Comparison of ENCODE assay signal across 16 cellular contexts in the genomic region with DNA sequence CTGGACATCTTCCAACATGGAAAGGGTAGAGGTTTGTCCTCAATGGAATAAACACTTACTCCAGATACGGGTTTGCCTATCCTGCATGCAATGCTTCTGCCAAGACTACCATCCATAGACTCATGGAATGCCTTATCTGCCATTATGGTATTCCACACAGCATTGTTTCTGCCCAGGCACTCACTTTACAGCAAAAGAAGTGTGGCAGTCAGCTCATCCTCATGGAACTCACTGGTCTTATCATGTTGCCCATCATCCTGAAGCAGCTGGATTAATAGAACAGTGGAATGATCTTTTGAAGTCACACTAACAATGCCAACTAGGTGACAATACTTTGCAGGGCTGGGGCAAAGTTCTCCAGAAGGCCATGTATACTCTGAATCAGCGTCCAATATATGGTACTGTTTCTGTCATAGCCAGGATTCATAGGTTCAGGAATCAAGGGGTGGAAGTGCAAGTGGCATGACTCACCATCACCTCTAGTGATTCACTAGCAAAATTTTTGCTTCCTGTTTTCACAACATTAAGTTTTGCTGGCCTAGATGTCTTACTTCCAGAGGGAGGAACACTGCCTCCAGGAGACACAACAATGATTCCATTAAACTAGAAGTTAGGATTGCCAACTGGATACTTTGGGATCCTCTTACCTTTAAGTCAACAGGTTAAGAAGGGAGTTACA.
DNase-seq lines count a peak whose midpoint lies in the region; ATAC-seq and TF ChIP-seq lines count a peak whose summit lies in the region.
"Had no signal": no experiment of that assay in that cellular context is flagged by ENCODE, and none has a peak within 500 bp of the region (broad histone marks: within the 10 kb centered on the region; RNA-seq: fewer than 3 reads in every experiment).

No MANE protein-coding gene starts in this region.

- TF ChIP-seq CTCF in AG10803 (conservative IDR thresholded peaks at IDR 0.05; ENCODE audit: low read length) (no peak), colonic mucosa (IDR thresholded peaks at IDR 0.05) (no peak)

- no peaks in the 10 kb centered on the region for H3K9me3 ChIP-seq in colonic mucosa
- H3K9me3 ChIP-seq: ovary had no signal

- H3K27me3 ChIP-seq in colonic mucosa, result no peaks in the 10 kb centered on the region
- H3K27me3 ChIP-seq: ovary had no signal

- intact Hi-C loops in colonic mucosa (cut with DNase I), result no loop called here

- no peak overlapping the region for H3K4me3 ChIP-seq in AG10803 (ENCODE audit: low read length)
- no peak overlapping the region for H3K4me3 ChIP-seq in colonic mucosa
- H3K4me3 ChIP-seq: coronary artery, ovary had no signal

- H3K9ac ChIP-seq in colonic mucosa (ENCODE audit: low read depth in 2 of 2, low read length in 2 of 2), result no peak overlapping the region

- peak; percentile 55 for DNase-seq in AG10803 (ENCODE audit: low read depth)
- peak; percentile 96 for DNase-seq in HT1080 (ENCODE audit: low read depth)
- DNase-seq in astrocyte of the hippocampus (ENCODE audit: low read depth, low spot score), result peak; percentile 11
- peak; percentile 76 for DNase-seq in iris pigment epithelial cell (ENCODE audit: low read depth)
- DNase-seq in colonic mucosa, result no peak
- no peak for DNase-seq in NCI-H2081 treated with DMSO at 0.1 percent for 48 hours (lab: John Stamatoyannopoulos, UW)
- DNase-seq: activated CD4-positive, alpha-beta T cell treated with anti-CD3 and anti-CD28 coated beads, Interleukin-2, amount 10 ng/mL, durations not matched to agents 24 days and 14 days; activated naive CD8-positive, alpha-beta T cell treated with anti-CD3 and anti-CD28 coated beads for 36 hours; activated T-cell treated with anti-CD3 and anti-CD28 coated beads, Interleukin-2, amount 50 U/mL, for 1 hour; DMS79 treated with DMSO at 0.1 percent for 48 hours; NCI-H526; ovary; T-helper 2 cell had no signal

- ATAC-seq in HG02973 (IDR thresholded peaks at IDR 0.05; ENCODE audit: unreplicated experiment) (no peak), HG03439 (IDR thresholded peaks at IDR 0.05; ENCODE audit: unreplicated experiment) (no peak)

- no peaks in the 10 kb centered on the region for H3K4me1 ChIP-seq in colonic mucosa

- H3K27ac ChIP-seq in colonic mucosa, result no peak overlapping the region
- H3K27ac ChIP-seq: coronary artery, ovary had no signal

- H3K36me3 ChIP-seq in colonic mucosa, result no peaks in the 10 kb centered on the region
- H3K36me3 ChIP-seq: ovary had no signal

Comparison
In these comparisons a context has a peak if more than half of its experiments do, and no peak if none do; other contexts are left out.
1. DNase-seq: peak in AG10803 (single experiment), HT1080 (single experiment), astrocyte of the hippocampus (single experiment) and iris pigment epithelial cell (single experiment); none in colonic mucosa (single experiment) and NCI-H2081 treated with DMSO at 0.1 percent for 48 hours (single experiment).